32 cellular contexts compared by ENCODE assay signal in genomic region chr3:145191543-145191942, GRCh38.
A peak's percentile ranks its signal among the peaks of the same experiment; 100 is the strongest.
DNase-seq lines count a peak whose midpoint lies in the region; ATAC-seq and TF ChIP-seq lines count a peak whose summit lies in the region.
"Had no signal": no experiment of that assay in that cellular context is flagged by ENCODE, and none has a peak within 500 bp of the region (broad histone marks: within the 10 kb centered on the region; RNA-seq: fewer than 3 reads in every experiment).

No MANE protein-coding gene starts in this region.

- H3K27me3 ChIP-seq in BE2C (no peaks in the 10 kb centered on the region), suprapubic skin (no peaks in the 10 kb centered on the region)
- H3K27me3 ChIP-seq: BLaER1, left lung, MG63, uterus had no signal

- intact Hi-C loops in lower leg skin (cut with DNase I; ENCODE audit: low total_unique reads), result no loop called here

- no peak for TF ChIP-seq EP300 in suprapubic skin (IDR thresholded peaks at IDR 0.05)

- no peak overlapping the region for H3K4me3 ChIP-seq in BE2C (ENCODE audit: low read depth, low read length)
- H3K4me3 ChIP-seq in fibroblast of the aortic adventitia (ENCODE audit: low read depth, low read length), result no peak overlapping the region
- H3K4me3 ChIP-seq in suprapubic skin, result no peak overlapping the region
- no peak overlapping the region for H3K4me3 ChIP-seq in lower leg skin (ENCODE audit: low read depth, poor library complexity, severe bottlenecking)
- H3K4me3 ChIP-seq: BLaER1, left lung, MG63, skin epidermis, uterus had no signal

- TF ChIP-seq POLR2A in suprapubic skin (IDR thresholded peaks at IDR 0.05), result no peak
- no peak for TF ChIP-seq POLR2A in lower leg skin (IDR thresholded peaks at IDR 0.05)

- no peak for ATAC-seq in HG03432 (IDR thresholded peaks at IDR 0.05; ENCODE audit: unreplicated experiment)
- ATAC-seq in stimulated activated effector memory CD8-positive, alpha-beta T cell treated with anti-CD3 and anti-CD28 coated beads, Interleukin-12 subunit alpha, Interleukin-12 subunit beta, amount 100 ng/mL, for 72 hours, result no peak
- ATAC-seq: activated CD8-positive, alpha-beta memory T cell treated with anti-CD3 and anti-CD28 coated beads, Interleukin-2, amount 10 ng/mL, durations not matched to agents 7 days and 5 days; left lung; natural killer cell; Panc1; WTC11 had no signal

- DNase-seq in BE2C (peak; percentile 26), HPDE6-E6E7 (ENCODE audit: extremely low spot score) (peak; percentile 2), amniotic epithelial cell (ENCODE audit: low read depth) (peak; percentile 16), fibroblast of the aortic adventitia (ENCODE audit: low read depth) (peak; percentile 48), suprapubic skin (ENCODE audit: low spot score in 2 of 2) (no peak), lower leg skin (ENCODE audit: low spot score in 2 of 2) (no peak)
- no peak for DNase-seq in stimulated activated effector memory CD8-positive, alpha-beta T cell treated with anti-CD3 and anti-CD28 coated beads, Interleukin-12 subunit alpha, Interleukin-12 subunit beta, amount 100 ng/mL, for 72 hours (ENCODE audit: low spot score in 2 of 2)
- DNase-seq: activated CD4-positive, alpha-beta T cell treated with anti-CD3 and anti-CD28 coated beads, Interleukin-2, amount 50 U/mL, for 1 hour; activated CD8-positive, alpha-beta memory T cell treated with anti-CD3 and anti-CD28 coated beads, Interleukin-2, amount 10 ng/mL, durations not matched to agents 7 days and 5 days; Caco-2; EL; erythroblast; foreskin melanocyte; left lung; MG63; midbrain; natural killer cell; NCI-H1417 treated with DMSO at 0.1 percent for 48 hours; NCI-H2227 treated with DMSO at 0.1 percent for 48 hours; NK-92 treated with Interleukin-12 subunit alpha and Interleukin-12 subunit beta, amount 100 ng/mL, for 24 hours; SIG-M5; substantia nigra; SW 1271; uterus had no signal

- no peak for TF ChIP-seq CTCF in BE2C (IDR thresholded peaks at IDR 0.05; ENCODE audit: low read depth, low read length)
- TF ChIP-seq CTCF in fibroblast of the aortic adventitia (IDR thresholded peaks at IDR 0.05; ENCODE audit: insufficient read depth, low read length), result no peak
- no peak for TF ChIP-seq CTCF in suprapubic skin (IDR thresholded peaks at IDR 0.05)
- TF ChIP-seq CTCF in lower leg skin (IDR thresholded peaks at IDR 0.05), result no peak

- H3K36me3 Mint-ChIP-seq in stimulated activated effector memory CD8-positive, alpha-beta T cell treated with anti-CD3 and anti-CD28 coated beads, Interleukin-12 subunit alpha, Interleukin-12 subunit beta, amount 100 ng/mL, for 72 hours, result no peaks in the 10 kb centered on the region
- H3K36me3 Mint-ChIP-seq: activated CD8-positive, alpha-beta memory T cell treated with anti-CD3 and anti-CD28 coated beads, Interleukin-2, amount 10 ng/mL, durations not matched to agents 7 days and 5 days; activated naive CD4-positive, alpha-beta T cell treated with anti-CD3 and anti-CD28 coated beads, Interleukin-2, amount 50 U/mL, for 24 hours; WTC11 had no signal

- 91% methylated on average over 1 of the region's 1 CpG for WGBS in suprapubic skin
- WGBS in lower leg skin, 2 donors, result 79 to 91% methylated on average over 1 of the region's 1 CpG

- no peaks in the 10 kb centered on the region for H3K36me3 ChIP-seq in BE2C
- H3K36me3 ChIP-seq in suprapubic skin, result no peaks in the 10 kb centered on the region
- H3K36me3 ChIP-seq: BLaER1, left lung, MG63, uterus had no signal

- no peak overlapping the region for H3K4me3 Mint-ChIP-seq in stimulated activated effector memory CD8-positive, alpha-beta T cell treated with anti-CD3 and anti-CD28 coated beads, Interleukin-12 subunit alpha, Interleukin-12 subunit beta, amount 100 ng/mL, for 72 hours
- H3K4me3 Mint-ChIP-seq: activated CD8-positive, alpha-beta memory T cell treated with anti-CD3 and anti-CD28 coated beads, Interleukin-2, amount 10 ng/mL, durations not matched to agents 7 days and 5 days; activated naive CD4-positive, alpha-beta T cell treated with anti-CD3 and anti-CD28 coated beads, Interleukin-2, amount 50 U/mL, for 24 hours; activated T-helper 1 cell treated with anti-CD3 and anti-CD28 coated beads, Interleukin-12 subunit alpha, Interleukin-12 subunit beta, Interleukin-2, Interleukin-4 antibody, amounts not matched to agents 30 ng/mL and 10 ng/mL and 1 ng/mL, durations not matched to agents 14 hours and 24 hours and 36 hours; central memory CD8-positive, alpha-beta T cell; natural killer cell; WTC11 had no signal

- H3K4me1 ChIP-seq in BE2C (peaks cover 18% of the 10 kb centered on the region), suprapubic skin (no peaks in the 10 kb centered on the region)
- H3K4me1 ChIP-seq: BLaER1, left lung, uterus had no signal

- H3K9me3 ChIP-seq in BE2C (no peaks in the 10 kb centered on the region), suprapubic skin (no peaks in the 10 kb centered on the region)
- H3K9me3 ChIP-seq: BLaER1, Caco-2, left lung, MG63, uterus had no signal

- no peaks in the 10 kb centered on the region for H3K9me3 Mint-ChIP-seq in stimulated activated effector memory CD8-positive, alpha-beta T cell treated with anti-CD3 and anti-CD28 coated beads, Interleukin-12 subunit alpha, Interleukin-12 subunit beta, amount 100 ng/mL, for 72 hours
- H3K9me3 Mint-ChIP-seq: activated naive CD4-positive, alpha-beta T cell treated with anti-CD3 and anti-CD28 coated beads, Interleukin-2, amount 50 U/mL, for 24 hours; activated T-helper 1 cell treated with anti-CD3 and anti-CD28 coated beads, Interleukin-12 subunit alpha, Interleukin-12 subunit beta, Interleukin-2, Interleukin-4 antibody, amounts not matched to agents 30 ng/mL and 10 ng/mL and 1 ng/mL, durations not matched to agents 14 hours and 24 hours and 36 hours had no signal

- no peak overlapping the region for H3K27ac ChIP-seq in suprapubic skin
- H3K27ac ChIP-seq: BLaER1, left lung, skin epidermis, uterus had no signal

- H3K27ac Mint-ChIP-seq in stimulated activated effector memory CD8-positive, alpha-beta T cell treated with anti-CD3 and anti-CD28 coated beads, Interleukin-12 subunit alpha, Interleukin-12 subunit beta, amount 100 ng/mL, for 72 hours, result no peak overlapping the region
- H3K27ac Mint-ChIP-seq: activated CD8-positive, alpha-beta memory T cell treated with anti-CD3 and anti-CD28 coated beads, Interleukin-2, amount 10 ng/mL, durations not matched to agents 7 days and 5 days; activated naive CD4-positive, alpha-beta T cell treated with anti-CD3 and anti-CD28 coated beads, Interleukin-2, amount 50 U/mL, for 24 hours; activated T-helper 1 cell treated with anti-CD3 and anti-CD28 coated beads, Interleukin-12 subunit alpha, Interleukin-12 subunit beta, Interleukin-2, Interleukin-4 antibody, amounts not matched to agents 30 ng/mL and 10 ng/mL and 1 ng/mL, durations not matched to agents 14 hours and 24 hours and 36 hours; natural killer cell; WTC11 had no signal

- H3K4me1 Mint-ChIP-seq in stimulated activated effector memory CD8-positive, alpha-beta T cell treated with anti-CD3 and anti-CD28 coated beads, Interleukin-12 subunit alpha, Interleukin-12 subunit beta, amount 100 ng/mL, for 72 hours, result no peaks in the 10 kb centered on the region
- H3K4me1 Mint-ChIP-seq: activated CD8-positive, alpha-beta memory T cell treated with anti-CD3 and anti-CD28 coated beads, Interleukin-2, amount 10 ng/mL, durations not matched to agents 7 days and 5 days; activated naive CD4-positive, alpha-beta T cell treated with anti-CD3 and anti-CD28 coated beads, Interleukin-2, amount 50 U/mL, for 24 hours; central memory CD8-positive, alpha-beta T cell; natural killer cell had no signal

Comparison
In these comparisons a context has a peak if more than half of its experiments do, and no peak if none do; other contexts are left out.
1. DNase-seq: peak in BE2C (single experiment), HPDE6-E6E7 (single experiment), amniotic epithelial cell (single experiment) and fibroblast of the aortic adventitia (single experiment); none in suprapubic skin (0 of 2), stimulated activated effector memory CD8-positive, alpha-beta T cell treated with anti-CD3 and anti-CD28 coated beads, Interleukin-12 subunit alpha, Interleukin-12 subunit beta, amount 100 ng/mL, for 72 hours (0 of 2) and lower leg skin (0 of 2).